20 cellular contexts compared by ENCODE assay signal in genomic region chr7:137893143-137893742, GRCh38.
"Had no signal": no experiment of that assay in that cellular context is flagged by ENCODE, and none has a peak within 500 bp of the region (broad histone marks: within the 10 kb centered on the region; RNA-seq: fewer than 3 reads in every experiment).

No MANE protein-coding gene starts in this region.

- H3K9me3 Mint-ChIP-seq: activated CD8-positive, alpha-beta T cell treated with anti-CD3 and anti-CD28 coated beads for 36 hours had no signal

- H2AFZ ChIP-seq: parathyroid adenoma had no signal

- DNase-seq: activated CD4-positive, alpha-beta T cell treated with anti-CD3 and anti-CD28 coated beads for 1 hour; activated CD8-positive, alpha-beta T cell treated with anti-CD3 and anti-CD28 coated beads for 36 hours; activated naive CD4-positive, alpha-beta T cell treated with anti-CD3 and anti-CD28 coated beads, Interleukin-2, amount 50 U/mL, for 16 hours; activated T-cell treated with anti-CD3 and anti-CD28 coated beads, Interleukin-2, amount 50 U/mL, for 1 hour; cerebellar nuclear complex; effector CD4-positive, alpha-beta T cell; gastrocnemius medialis; heart left ventricle; left ventricle myocardium superior; sigmoid colon; spleen; stimulated activated CD4-positive, alpha-beta T cell treated with anti-CD3 and anti-CD28 coated beads, Interleukin-4, amount 100 ng/mL, for 4 hours; stimulated activated naive CD4-positive, alpha-beta T cell; SW 1271; T-helper 2 cell; transverse colon; uterus; WERI-Rb-1 had no signal

- H3K4me3 Mint-ChIP-seq: activated CD8-positive, alpha-beta T cell treated with anti-CD3 and anti-CD28 coated beads for 36 hours had no signal

- H3K36me3 ChIP-seq: gastrocnemius medialis, uterus, WERI-Rb-1 had no signal

- H3K27ac ChIP-seq: ascending aorta, heart left ventricle, parathyroid adenoma, sigmoid colon, spleen, transverse colon, uterus, WERI-Rb-1 had no signal

- H3K27me3 ChIP-seq: ascending aorta, gastrocnemius medialis, heart left ventricle, sigmoid colon, spleen, transverse colon, uterus had no signal

- H3K9ac ChIP-seq: parathyroid adenoma had no signal

- H3K27ac Mint-ChIP-seq: activated CD8-positive, alpha-beta T cell treated with anti-CD3 and anti-CD28 coated beads for 36 hours had no signal

- ATAC-seq: activated CD8-positive, alpha-beta T cell treated with anti-CD3 and anti-CD28 coated beads for 36 hours; gastrocnemius medialis; heart left ventricle; left ventricle myocardium superior had no signal

- H3K27me3 Mint-ChIP-seq: activated CD8-positive, alpha-beta T cell treated with anti-CD3 and anti-CD28 coated beads for 36 hours had no signal

- H3K9me3 ChIP-seq: ascending aorta, gastrocnemius medialis, heart left ventricle, sigmoid colon, spleen, transverse colon, uterus had no signal

- H3K4me1 ChIP-seq: parathyroid adenoma, uterus had no signal

- H3K4me3 ChIP-seq: ascending aorta, gastrocnemius medialis, heart left ventricle, sigmoid colon, spleen, transverse colon, uterus had no signal
